In the genomic region with DNA sequence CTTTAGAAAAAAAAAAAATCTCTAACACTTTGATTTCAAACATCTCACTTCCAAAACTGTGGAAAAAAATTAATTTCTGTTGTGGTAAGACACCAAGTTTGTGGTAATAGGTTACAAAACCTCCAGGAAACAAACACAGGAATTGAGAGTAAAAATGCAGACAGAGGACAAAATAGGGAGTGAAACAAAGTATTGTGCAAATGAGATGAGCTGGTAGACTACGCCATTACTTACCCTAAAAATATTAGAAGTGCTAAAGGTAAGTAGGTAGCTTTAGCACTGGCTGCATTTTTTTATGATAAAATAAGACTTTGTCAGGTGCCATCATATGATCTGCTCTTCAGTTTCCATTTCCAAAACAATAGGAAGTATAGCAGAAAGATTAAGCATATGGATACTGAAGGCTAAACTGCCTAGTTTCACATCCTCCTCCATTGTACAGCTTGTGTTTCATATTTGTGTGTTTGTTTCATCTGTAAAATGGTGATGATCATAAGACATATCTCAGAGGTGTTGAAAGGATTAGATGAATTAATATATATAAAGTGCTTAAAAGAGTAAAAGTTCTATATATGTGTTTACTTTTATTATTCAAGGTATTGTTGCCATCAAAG, we compare ENCODE assay signal across 1 cellular context.
TF ChIP-seq lines count a peak whose summit lies in the region.

No MANE protein-coding gene starts in this region.

TF ChIP-seq in GM12878, 131 proteins besides CTCF, POLR2A, EP300 and RAD21 (continued from another document):
- TF ChIP-seq PML (IDR thresholded peaks at IDR 0.05; ENCODE audit: low read length): no peak
